8 cellular contexts compared by ENCODE assay signal in genomic region chr17:38871247-38871991, GRCh38. TPM values are rescaled to one million over a fixed set of nuclear protein-coding genes. Genes with fewer than 3 reads are reported as not detected.
DNase-seq lines count a peak whose midpoint lies in the region; ATAC-seq and TF ChIP-seq lines count a peak whose summit lies in the region.

No MANE protein-coding gene starts in this region.

- peak overlapping the region; percentile 90 for H3K27ac Mint-ChIP-seq in activated CD8-positive, alpha-beta memory T cell treated with anti-CD3 and anti-CD28 coated beads, Interleukin-2, amount 10 ng/mL, durations not matched to agents 7 days and 5 days
- peak overlapping the region; percentile 95 to 97 for H3K27ac Mint-ChIP-seq in natural killer cell treated with Interleukin-12 subunit alpha and Interleukin-12 subunit beta and Interleukin-15 and Interleukin-18, amount 100 ng/mL, for 72 hours

- peaks cover 64% of the 10 kb centered on the region for H3K4me1 Mint-ChIP-seq in activated CD8-positive, alpha-beta memory T cell treated with anti-CD3 and anti-CD28 coated beads, Interleukin-2, amount 10 ng/mL, durations not matched to agents 7 days and 5 days
- H3K4me1 Mint-ChIP-seq in natural killer cell treated with Interleukin-12 subunit alpha and Interleukin-12 subunit beta and Interleukin-15 and Interleukin-18, amount 100 ng/mL, for 72 hours (ENCODE audit: low read depth in 2 of 2), result peaks cover 63 to 66% of the 10 kb centered on the region in 2 donors

- H3K9me3 Mint-ChIP-seq in activated CD8-positive, alpha-beta memory T cell treated with anti-CD3 and anti-CD28 coated beads, Interleukin-2, amount 10 ng/mL, durations not matched to agents 7 days and 5 days (ENCODE audit: low read depth), result no peaks in the 10 kb centered on the region
- no peaks in the 10 kb centered on the region for H3K9me3 Mint-ChIP-seq in natural killer cell treated with Interleukin-12 subunit alpha and Interleukin-12 subunit beta and Interleukin-15 and Interleukin-18, amount 100 ng/mL, for 72 hours

- peak; percentile 46 for TF ChIP-seq POLR2A in erythroblast (IDR thresholded peaks at IDR 0.05; ENCODE audit: low read length)

- peaks cover 11% of the 10 kb centered on the region for H3K36me3 Mint-ChIP-seq in activated CD8-positive, alpha-beta memory T cell treated with anti-CD3 and anti-CD28 coated beads, Interleukin-2, amount 10 ng/mL, durations not matched to agents 7 days and 5 days
- no peaks in the 10 kb centered on the region for H3K36me3 Mint-ChIP-seq in natural killer cell treated with Interleukin-12 subunit alpha and Interleukin-12 subunit beta and Interleukin-15 and Interleukin-18, amount 100 ng/mL, for 72 hours

- H3K27me3 Mint-ChIP-seq in activated CD8-positive, alpha-beta memory T cell treated with anti-CD3 and anti-CD28 coated beads, Interleukin-2, amount 10 ng/mL, durations not matched to agents 7 days and 5 days, result no peaks in the 10 kb centered on the region
- H3K27me3 Mint-ChIP-seq in natural killer cell treated with Interleukin-12 subunit alpha and Interleukin-12 subunit beta and Interleukin-15 and Interleukin-18, amount 100 ng/mL, for 72 hours, result no peaks in the 10 kb centered on the region

- DNase-seq in GM12865 (ENCODE audit: low read depth), result peak; percentile 67
- DNase-seq in NCI-H69 (lab: John Stamatoyannopoulos, UW), result peak; percentile 64
- peak; percentile 91 for DNase-seq in activated CD8-positive, alpha-beta memory T cell treated with anti-CD3 and anti-CD28 coated beads, Interleukin-2, amount 10 ng/mL, durations not matched to agents 7 days and 5 days
- DNase-seq in erythroblast (lab: John Stamatoyannopoulos, UW), result peak; percentile 89 to 92
- DNase-seq in natural killer cell treated with Interleukin-12 subunit alpha and Interleukin-12 subunit beta and Interleukin-15 and Interleukin-18, amount 100 ng/mL, for 72 hours (ENCODE audit: low spot score), result peak; percentile 82

- CTCF ChIA-PET in activated CD8-positive, alpha-beta memory T cell treated with anti-CD3 and anti-CD28 coated beads, Interleukin-2, amount 10 ng/mL, durations not matched to agents 7 days and 5 days (lab: Charles Lee), result interaction anchor here (0.7 to 8.5 kb wide), 20 partner anchors 10 to 296 kb away, joined by 3 to 88 read pairs (median 6); partner anchors contain the start of genes CWC25, LASP1NB, PLXDC1 and RPL23

- peak overlapping the region; percentile 88 for H3K4me3 Mint-ChIP-seq in activated CD8-positive, alpha-beta memory T cell treated with anti-CD3 and anti-CD28 coated beads, Interleukin-2, amount 10 ng/mL, durations not matched to agents 7 days and 5 days
- H3K4me3 Mint-ChIP-seq in natural killer cell treated with Interleukin-12 subunit alpha and Interleukin-12 subunit beta and Interleukin-15 and Interleukin-18, amount 100 ng/mL, for 72 hours, result peak overlapping the region; percentile 95

- H3K4me3 ChIP-seq in GM12865 (ENCODE audit: low read depth, low read length) (peak overlapping the region; percentile 84), subcutaneous abdominal adipose tissue (ENCODE audit: low read depth in 1 of 5, low read length in 5 of 5) (peak overlapping the region; percentile 76 to 100 (median 91))

- H3K27me3 ChIP-seq in subcutaneous abdominal adipose tissue (ENCODE audit: control insufficient read depth in 5 of 5, insufficient read depth in 4 of 5, low read length in 5 of 5), result no peaks in the 10 kb centered on the region

- peak; percentile 27 for ATAC-seq in activated CD8-positive, alpha-beta memory T cell treated with anti-CD3 and anti-CD28 coated beads, Interleukin-2, amount 10 ng/mL, durations not matched to agents 7 days and 5 days
- peak in 1 of 2 donors; percentile 39 for ATAC-seq in natural killer cell treated with Interleukin-12 subunit alpha and Interleukin-12 subunit beta and Interleukin-15 and Interleukin-18, amount 100 ng/mL, for 72 hours
- ATAC-seq in GM21737 (IDR thresholded peaks at IDR 0.05; ENCODE audit: unreplicated experiment), result no peak
- ATAC-seq in HG02571 (IDR thresholded peaks at IDR 0.05; ENCODE audit: unreplicated experiment), result no peak

- no peaks in the 10 kb centered on the region for H3K9me3 ChIP-seq in subcutaneous abdominal adipose tissue (ENCODE audit: control insufficient read depth in 5 of 5, low read length in 5 of 5)

- H3K4me1 ChIP-seq in subcutaneous abdominal adipose tissue (ENCODE audit: control insufficient read depth in 5 of 5, insufficient read depth in 5 of 5, low read length in 5 of 5), result peaks cover 17 to 71% (median 66%) of the 10 kb centered on the region in 5 donors

- H3K36me3 ChIP-seq in subcutaneous abdominal adipose tissue (ENCODE audit: control insufficient read depth in 5 of 5, insufficient read depth in 5 of 5, low read length in 5 of 5), result peaks cover 0 to 15% (median 5%) of the 10 kb centered on the region in 5 donors

- peak overlapping the region; percentile 56 to 94 (median 87) for H3K9ac ChIP-seq in subcutaneous abdominal adipose tissue (ENCODE audit: low read length in 5 of 5)

- TF ChIP-seq CTCF in GM12865 (IDR thresholded peaks at IDR 0.05; ENCODE audit: insufficient read depth, low read depth, low read length, missing control alignments), result no peak

- H3K27ac ChIP-seq in subcutaneous abdominal adipose tissue (ENCODE audit: low read depth, low read length), result peak overlapping the region; percentile 98

RNA-seq across cellular contexts. Expression of gene LASP1, which starts 1.6 kb away (rescaled TPM):
- total RNA-seq in activated CD8-positive, alpha-beta memory T cell treated with anti-CD3 and anti-CD28 coated beads, Interleukin-2, amount 10 ng/mL, durations not matched to agents 7 days and 5 days, result 100 to 1,000 TPM; 208 to 239 TPM
- total RNA-seq in natural killer cell treated with Interleukin-12 subunit alpha and Interleukin-12 subunit beta and Interleukin-15 and Interleukin-18, amount 100 ng/mL, for 72 hours, result 100 to 1,000 TPM; 214 to 390 TPM

RNA-seq across cellular contexts. Expression of gene RPL23, which starts 17.9 kb away (rescaled TPM):
- 1,000 to 10,000 TPM in 1 of 2 experiments, 100 to 1,000 TPM in 1; 831 to 1,130 TPM for total RNA-seq in activated CD8-positive, alpha-beta memory T cell treated with anti-CD3 and anti-CD28 coated beads, Interleukin-2, amount 10 ng/mL, durations not matched to agents 7 days and 5 days
- total RNA-seq in natural killer cell treated with Interleukin-12 subunit alpha and Interleukin-12 subunit beta and Interleukin-15 and Interleukin-18, amount 100 ng/mL, for 72 hours, result 1,000 to 10,000 TPM; 1,120 to 1,259 TPM

RNA-seq across cellular contexts. Expression of gene CWC25, which starts 46.3 kb away (rescaled TPM):
- 10 to 100 TPM; 28.7 to 33.0 TPM for total RNA-seq in activated CD8-positive, alpha-beta memory T cell treated with anti-CD3 and anti-CD28 coated beads, Interleukin-2, amount 10 ng/mL, durations not matched to agents 7 days and 5 days
- total RNA-seq in natural killer cell treated with Interleukin-12 subunit alpha and Interleukin-12 subunit beta and Interleukin-15 and Interleukin-18, amount 100 ng/mL, for 72 hours, result 10 to 100 TPM; 36.8 to 39.3 TPM
